24 cellular contexts compared by ENCODE assay signal in genomic region chr9:126703330-126704156, GRCh38.
DNase-seq lines count a peak whose midpoint lies in the region; ATAC-seq and TF ChIP-seq lines count a peak whose summit lies in the region.
"Had no signal": no experiment of that assay in that cellular context is flagged by ENCODE, and none has a peak within 500 bp of the region (broad histone marks: within the 10 kb centered on the region; RNA-seq: fewer than 3 reads in every experiment).

No MANE protein-coding gene starts in this region.

- H4K91ac ChIP-seq in mesenchymal stem cell (ENCODE audit: low read length), result peak overlapping the region; percentile 11

- H3K36me3 Mint-ChIP-seq in activated naive CD4-positive, alpha-beta T cell treated with anti-CD3 and anti-CD28 coated beads, Interleukin-2, amount 10 ng/mL, durations not matched to agents 7 days and 5 days, result no peaks in the 10 kb centered on the region
- H3K36me3 Mint-ChIP-seq: CD14-positive monocyte had no signal

- H3K4me2 ChIP-seq in mesenchymal stem cell (ENCODE audit: low read length, poor library complexity, severe bottlenecking), result no peak overlapping the region

- no peak overlapping the region for H3K14ac ChIP-seq in mesenchymal stem cell (ENCODE audit: low read length in 2 of 2)

- H3K4me3 ChIP-seq in mesenchymal stem cell (ENCODE audit: insufficient read depth in 1 of 2, low read depth in 1 of 2, low read length in 2 of 2) (no peak overlapping the region), testis (no peak overlapping the region)
- H3K4me3 ChIP-seq: left ventricle myocardium inferior, Peyer's patch, SJCRH30 had no signal

- no peak overlapping the region for H2AFZ ChIP-seq in mesenchymal stem cell (ENCODE audit: low read depth, low read length)

- WGBS in mesenchymal stem cell, result 85% methylated on average over 13 of the region's 13 CpGs
- WGBS in testis, 2 donors, result 90 to 93% methylated on average over 12 to 13 of the region's 13 CpGs

- no peak for TF ChIP-seq POLR2A in testis (IDR thresholded peaks at IDR 0.05)

- H3K4me1 Mint-ChIP-seq in activated naive CD4-positive, alpha-beta T cell treated with anti-CD3 and anti-CD28 coated beads, Interleukin-2, amount 10 ng/mL, durations not matched to agents 7 days and 5 days, result peaks cover 17% of the 10 kb centered on the region

- no peak overlapping the region for H3K27ac Mint-ChIP-seq in activated naive CD4-positive, alpha-beta T cell treated with anti-CD3 and anti-CD28 coated beads, Interleukin-2, amount 10 ng/mL, durations not matched to agents 7 days and 5 days
- H3K27ac Mint-ChIP-seq: H9; T-helper 1 cell treated with Interleukin-12 subunit alpha and Interleukin-12 subunit beta and Interleukin-4 antibody, amounts not matched to agents 30 μg/mL and 1 μg/mL, for 36 hours had no signal

- no peak overlapping the region for H3K9ac ChIP-seq in mesenchymal stem cell (ENCODE audit: low read length)

- H2AK5ac ChIP-seq in mesenchymal stem cell (ENCODE audit: low read length, severe bottlenecking), result no peak overlapping the region

- H3K9me3 Mint-ChIP-seq in activated naive CD4-positive, alpha-beta T cell treated with anti-CD3 and anti-CD28 coated beads, Interleukin-2, amount 10 ng/mL, durations not matched to agents 7 days and 5 days, result no peaks in the 10 kb centered on the region
- H3K9me3 Mint-ChIP-seq: H9; T-helper 1 cell treated with Interleukin-12 subunit alpha and Interleukin-12 subunit beta and Interleukin-4 antibody, amounts not matched to agents 30 μg/mL and 1 μg/mL, for 36 hours had no signal

- H3K4ac ChIP-seq in mesenchymal stem cell (ENCODE audit: low read depth in 1 of 2, low read length in 2 of 2), result no peak overlapping the region

- H2BK120ac ChIP-seq in mesenchymal stem cell (ENCODE audit: low read depth, low read length), result no peak overlapping the region

- H4K8ac ChIP-seq in mesenchymal stem cell (ENCODE audit: low read length), result no peak overlapping the region

- no peaks in the 10 kb centered on the region for H3K79me1 ChIP-seq in mesenchymal stem cell (replicated peaks; ENCODE audit: low read length, poor library complexity, severe bottlenecking)

- TF ChIP-seq CTCF in testis (IDR thresholded peaks at IDR 0.05), result no peak

- H3K27ac ChIP-seq in caudate nucleus (ENCODE audit: low read depth, low read length) (peak overlapping the region; percentile 85), mesenchymal stem cell (ENCODE audit: low read length, poor library complexity, severe bottlenecking) (no peak overlapping the region), testis (no peak overlapping the region)
- H3K27ac ChIP-seq: left ventricle myocardium inferior, neutrophil, Peyer's patch, SJCRH30 had no signal

- H2BK5ac ChIP-seq in mesenchymal stem cell (ENCODE audit: low read depth, low read length, poor library complexity, severe bottlenecking), result no peak overlapping the region

- H3K9me3 ChIP-seq in mesenchymal stem cell (ENCODE audit: control insufficient read depth, low read length), result no peaks in the 10 kb centered on the region
- H3K9me3 ChIP-seq in testis, result no peaks in the 10 kb centered on the region
- H3K9me3 ChIP-seq: left ventricle myocardium inferior, neutrophil, Peyer's patch, SJCRH30 had no signal

- H3K36me3 ChIP-seq in mesenchymal stem cell (ENCODE audit: control insufficient read depth in 1 of 2, insufficient read depth in 2 of 2, low read depth in 1 of 2, low read length in 2 of 2), result no peaks in the 10 kb centered on the region
- H3K36me3 ChIP-seq in testis (ENCODE audit: low read depth, missing control alignments), result no peaks in the 10 kb centered on the region
- H3K36me3 ChIP-seq: left ventricle myocardium inferior, neutrophil, Peyer's patch, SJCRH30 had no signal

- H2BK12ac ChIP-seq in mesenchymal stem cell (ENCODE audit: low read length in 2 of 2), result no peak overlapping the region

- H3K4me3 Mint-ChIP-seq in activated naive CD4-positive, alpha-beta T cell treated with anti-CD3 and anti-CD28 coated beads, Interleukin-2, amount 10 ng/mL, durations not matched to agents 7 days and 5 days, result no peak overlapping the region
- H3K4me3 Mint-ChIP-seq: H9; T-helper 1 cell treated with Interleukin-12 subunit alpha and Interleukin-12 subunit beta and Interleukin-4 antibody, amounts not matched to agents 30 μg/mL and 1 μg/mL, for 36 hours had no signal

- DNase-seq in activated naive CD4-positive, alpha-beta T cell treated with anti-CD3 and anti-CD28 coated beads, Interleukin-2, amount 10 ng/mL, durations not matched to agents 7 days and 5 days, result peak; percentile 7
- no peak for DNase-seq in activated naive CD4-positive, alpha-beta T cell treated with anti-CD3 and anti-CD28 coated beads, Interleukin-2, amount 50 U/mL, for 16 hours
- DNase-seq in caudate nucleus (lab: John Stamatoyannopoulos, UW) (no peak), mesenchymal stem cell (no peak), testis (peak; percentile 4)
- no peak for DNase-seq in stimulated activated CD4-positive, alpha-beta T cell treated with anti-CD3 and anti-CD28 coated beads, Interleukin-1b, Interleukin-23, amount 100 ng/mL, for 48 hours
- DNase-seq: activated CD4-positive, alpha-beta T cell treated with anti-CD3 and anti-CD28 coated beads for 48 hours; activated gamma-delta T cell; DMS153; effector CD4-positive, alpha-beta T cell; GDM1; Karpas-422; left ventricle myocardium inferior; NCI-H1048; NCI-H2029; NK-92 treated with Interleukin-12 subunit alpha and Interleukin-12 subunit beta, amount 100 ng/mL, for 24 hours; SJCRH30 had no signal

- intact Hi-C loops in testis (cut with DNase I; ENCODE audit: low total_unique reads), result loop anchor here (10.0 kb wide), 1 partner anchor 81 kb away; no protein-coding TSS in a partner anchor

- H3K4me1 ChIP-seq in mesenchymal stem cell (ENCODE audit: control insufficient read depth, insufficient read depth, low read depth, low read length), result peaks cover 11% of the 10 kb centered on the region
- H3K4me1 ChIP-seq in testis, result peaks cover 14% of the 10 kb centered on the region

- no peak for ATAC-seq in GM19455 (IDR thresholded peaks at IDR 0.05; ENCODE audit: unreplicated experiment)
- ATAC-seq in HG02981 (IDR thresholded peaks at IDR 0.05; ENCODE audit: unreplicated experiment), result no peak

- H3K27me3 ChIP-seq in mesenchymal stem cell (ENCODE audit: control insufficient read depth in 1 of 2, insufficient read depth in 1 of 2, low read length in 2 of 2) (peaks cover 66 to 89% of the 10 kb centered on the region in 2 experiments), testis (no peaks in the 10 kb centered on the region)
- H3K27me3 ChIP-seq: Peyer's patch had no signal

- H2BK15ac ChIP-seq in mesenchymal stem cell (ENCODE audit: low read depth, poor library complexity, severe bottlenecking), result no peak overlapping the region

- no peak overlapping the region for H3K23ac ChIP-seq in mesenchymal stem cell (ENCODE audit: low read length in 2 of 2)

- H3K27me3 Mint-ChIP-seq in activated naive CD4-positive, alpha-beta T cell treated with anti-CD3 and anti-CD28 coated beads, Interleukin-2, amount 10 ng/mL, durations not matched to agents 7 days and 5 days, result peaks cover 67% of the 10 kb centered on the region

- no peak overlapping the region for H3K18ac ChIP-seq in mesenchymal stem cell (ENCODE audit: low read depth in 1 of 2, low read length in 2 of 2)

- CTCF ChIA-PET in activated naive CD4-positive, alpha-beta T cell treated with anti-CD3 and anti-CD28 coated beads, Interleukin-2, amount 10 ng/mL, durations not matched to agents 7 days and 5 days (lab: Charles Lee), result interaction anchor here (0.7 to 11.9 kb wide), 20 partner anchors 9 to 163 kb away, joined by 3 to 481 read pairs (median 4); partner anchors contain the start of gene ZBTB43

Comparison
In these comparisons a context has a peak if more than half of its experiments do, and no peak if none do; other contexts are left out.
1. DNase-seq: peak in activated naive CD4-positive, alpha-beta T cell treated with anti-CD3 and anti-CD28 coated beads, Interleukin-2, amount 10 ng/mL, durations not matched to agents 7 days and 5 days (single experiment) and testis (single experiment); none in activated naive CD4-positive, alpha-beta T cell treated with anti-CD3 and anti-CD28 coated beads, Interleukin-2, amount 50 U/mL, for 16 hours (single experiment), caudate nucleus (0 of 61), mesenchymal stem cell (single experiment) and stimulated activated CD4-positive, alpha-beta T cell treated with anti-CD3 and anti-CD28 coated beads, Interleukin-1b, Interleukin-23, amount 100 ng/mL, for 48 hours (single experiment).